ENCODE assay signal across 13 cellular contexts in the genomic region with DNA sequence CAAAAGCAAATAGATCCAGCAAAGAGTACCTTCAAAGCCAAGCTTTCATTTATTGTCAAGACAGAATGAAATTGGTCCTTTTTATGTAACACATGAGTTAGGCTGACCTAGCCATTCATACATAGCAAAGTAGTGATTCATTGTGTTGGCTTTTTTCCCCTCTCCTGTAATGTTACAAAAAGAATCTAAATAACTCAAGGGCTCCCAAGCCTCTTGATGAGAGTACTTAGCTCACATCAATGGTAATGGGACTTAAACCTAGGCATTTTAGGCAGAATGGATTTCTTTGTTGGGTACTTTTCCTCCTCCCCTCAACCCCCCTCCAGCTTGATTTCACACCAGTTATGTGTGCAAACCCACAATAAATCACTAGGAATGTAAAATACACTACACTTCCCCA.
A peak's percentile ranks its signal among the peaks of the same experiment; 100 is the strongest.
DNase-seq lines count a peak whose midpoint lies in the region; ATAC-seq, FAIRE-seq and TF ChIP-seq lines count a peak whose summit lies in the region.
"Had no signal": no experiment of that assay in that cellular context is flagged by ENCODE, and none has a peak within 500 bp of the region (broad histone marks: within the 10 kb centered on the region; RNA-seq: fewer than 3 reads in every experiment).

No MANE protein-coding gene starts in this region.

- no peaks in the 10 kb centered on the region for H3K9me2 ChIP-seq in Karpas-422 (replicated peaks; ENCODE audit: insufficient read depth, low read length)

- no peak for FAIRE-seq in bronchial epithelial cell (lab: Jason Lieb, UNC)
- FAIRE-seq: HTR-8/SVneo had no signal

- H2AFZ ChIP-seq in Karpas-422 (ENCODE audit: low read length): no peak overlapping the region

- H3K36me3 ChIP-seq in BLaER1: peaks cover 95% of the 10 kb centered on the region
- H3K36me3 ChIP-seq in Karpas-422 (ENCODE audit: insufficient read depth, low read length): peaks cover 5% of the 10 kb centered on the region; the same call in 1 of the 2 replicates
- H3K36me3 ChIP-seq in bronchial epithelial cell (ENCODE audit: control insufficient read depth, insufficient read depth, low read length): no peaks in the 10 kb centered on the region

- H3K9me3 ChIP-seq in BLaER1 (no peaks in the 10 kb centered on the region), Karpas-422 (ENCODE audit: low read length) (no peaks in the 10 kb centered on the region)

- H3K27me3 ChIP-seq in BLaER1 (no peaks in the 10 kb centered on the region), Karpas-422 (ENCODE audit: low read length) (no peaks in the 10 kb centered on the region), bronchial epithelial cell (ENCODE audit: control insufficient read depth, insufficient read depth, low read length) (no peaks in the 10 kb centered on the region)

- H3K4me3 ChIP-seq in BLaER1: no peak overlapping the region
- no peak overlapping the region for H3K4me3 ChIP-seq in Karpas-422 (ENCODE audit: low read length)
- no peak overlapping the region for H3K4me3 ChIP-seq in bronchial epithelial cell (ENCODE audit: low read depth, low read length)

- H3K27ac ChIP-seq in BLaER1: no peak overlapping the region
- H3K27ac ChIP-seq in Karpas-422 (ENCODE audit: low read length): peak overlapping the region; percentile 23
- H3K27ac ChIP-seq in substantia nigra (ENCODE audit: low read depth, low read length, poor library complexity, severe bottlenecking): no peak overlapping the region

- DNase-seq in Karpas-422 (no peak), bronchial epithelial cell (ENCODE audit: low read depth) (peak; percentile 82), lung microvascular endothelial cell (ENCODE audit: low read depth in 2 of 2) (peak; percentile 16 to 33), substantia nigra (lab: John Stamatoyannopoulos, UW) (no peak), GM19238 (ENCODE audit: insufficient read length, low spot score) (no peak)
- DNase-seq: activated naive CD4-positive, alpha-beta T cell; DMS 273 treated with DMSO at 0.1 percent for 48 hours; naive thymus-derived CD8-positive, alpha-beta T cell; NCI-H526 treated with DMSO at 0.1 percent for 48 hours had no signal

- H4K20me1 ChIP-seq in BLaER1 (peaks cover 100% of the 10 kb centered on the region), Karpas-422 (ENCODE audit: insufficient read depth, low read depth, low read length) (no peaks in the 10 kb centered on the region)

- H3K4me1 ChIP-seq in BLaER1: peaks cover 96% of the 10 kb centered on the region
- peaks cover 20% of the 10 kb centered on the region for H3K4me1 ChIP-seq in Karpas-422 (ENCODE audit: low read length)

- ATAC-seq in HG03520 (IDR thresholded peaks at IDR 0.05; ENCODE audit: unreplicated experiment) (no peak), HG02884 (IDR thresholded peaks at IDR 0.05; ENCODE audit: unreplicated experiment) (no peak)
- ATAC-seq: naive thymus-derived CD8-positive, alpha-beta T cell had no signal

- H3K79me2 ChIP-seq in Karpas-422 (ENCODE audit: low read length): peaks cover 100% of the 10 kb centered on the region

- no peak for TF ChIP-seq CTCF in bronchial epithelial cell (IDR thresholded peaks at IDR 0.05; ENCODE audit: insufficient read depth, low read length, severe bottlenecking)

- H3K4me2 ChIP-seq in BLaER1 (peak overlapping the region; percentile 25; the same call in 1 of the 2 replicates), Karpas-422 (ENCODE audit: low read depth, low read length, poor library complexity, severe bottlenecking) (no peak overlapping the region)

- H3K9ac ChIP-seq in BLaER1 (no peak overlapping the region), Karpas-422 (ENCODE audit: low read length) (no peak overlapping the region)

Comparison
In these comparisons a context has a peak if more than half of its experiments do, and no peak if none do; other contexts are left out.
1. DNase-seq: peak in bronchial epithelial cell (single experiment) and lung microvascular endothelial cell (2 of 2); none in Karpas-422 (single experiment), substantia nigra (0 of 49) and GM19238 (single experiment).